In the genomic region with DNA sequence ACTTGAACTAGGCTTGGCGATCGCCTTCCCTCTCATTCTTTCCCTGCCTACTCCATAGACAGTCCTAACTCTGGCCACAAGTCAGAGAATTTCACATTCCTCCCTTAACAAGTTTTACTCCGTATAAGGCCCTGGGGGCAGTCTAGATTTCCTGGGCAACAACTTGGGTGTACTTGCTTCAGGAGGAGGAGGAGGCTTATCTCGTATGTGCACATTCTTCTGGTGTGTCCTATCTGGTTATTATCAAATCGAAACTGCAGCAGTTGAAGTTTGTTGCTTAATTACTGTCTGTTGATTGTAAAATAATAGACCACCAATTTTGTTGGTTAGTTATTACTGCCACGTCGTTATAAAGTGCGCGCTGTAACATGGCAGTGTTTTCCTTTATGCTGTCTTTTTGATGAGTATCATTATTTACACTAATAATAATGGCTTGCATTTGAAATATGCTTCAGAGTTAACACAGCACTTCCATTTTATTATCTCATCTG, we compare ENCODE assay signal across 1 cellular context.
TF ChIP-seq lines count a peak whose summit lies in the region.

No MANE protein-coding gene starts in this region.

TF ChIP-seq in K562, 482 proteins besides CTCF, POLR2A, EP300 and RAD21 (continued from another document and continues in another):
- TF ChIP-seq, protein P1, sequence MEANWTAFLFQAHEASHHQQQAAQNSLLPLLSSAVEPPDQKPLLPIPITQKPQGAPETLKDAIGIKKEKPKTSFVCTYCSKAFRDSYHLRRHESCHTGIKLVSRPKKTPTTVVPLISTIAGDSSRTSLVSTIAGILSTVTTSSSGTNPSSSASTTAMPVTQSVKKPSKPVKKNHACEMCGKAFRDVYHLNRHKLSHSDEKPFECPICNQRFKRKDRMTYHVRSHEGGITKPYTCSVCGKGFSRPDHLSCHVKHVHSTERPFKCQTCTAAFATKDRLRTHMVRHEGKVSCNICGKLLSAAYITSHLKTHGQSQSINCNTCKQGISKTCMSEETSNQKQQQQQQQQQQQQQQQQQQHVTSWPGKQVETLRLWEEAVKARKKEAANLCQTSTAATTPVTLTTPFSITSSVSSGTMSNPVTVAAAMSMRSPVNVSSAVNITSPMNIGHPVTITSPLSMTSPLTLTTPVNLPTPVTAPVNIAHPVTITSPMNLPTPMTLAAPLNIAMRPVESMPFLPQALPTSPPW (CRISPR knock-in tag; IDR thresholded peaks at IDR 0.05), result peak; percentile 49; the same call in 1 of the 2 replicates
- TF ChIP-seq, protein P2, sequence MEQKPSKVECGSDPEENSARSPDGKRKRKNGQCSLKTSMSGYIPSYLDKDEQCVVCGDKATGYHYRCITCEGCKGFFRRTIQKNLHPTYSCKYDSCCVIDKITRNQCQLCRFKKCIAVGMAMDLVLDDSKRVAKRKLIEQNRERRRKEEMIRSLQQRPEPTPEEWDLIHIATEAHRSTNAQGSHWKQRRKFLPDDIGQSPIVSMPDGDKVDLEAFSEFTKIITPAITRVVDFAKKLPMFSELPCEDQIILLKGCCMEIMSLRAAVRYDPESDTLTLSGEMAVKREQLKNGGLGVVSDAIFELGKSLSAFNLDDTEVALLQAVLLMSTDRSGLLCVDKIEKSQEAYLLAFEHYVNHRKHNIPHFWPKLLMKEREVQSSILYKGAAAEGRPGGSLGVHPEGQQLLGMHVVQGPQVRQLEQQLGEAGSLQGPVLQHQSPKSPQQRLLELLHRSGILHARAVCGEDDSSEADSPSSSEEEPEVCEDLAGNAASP (IDR thresholded peaks at IDR 0.05), result no peak
- TF ChIP-seq, protein P3, sequence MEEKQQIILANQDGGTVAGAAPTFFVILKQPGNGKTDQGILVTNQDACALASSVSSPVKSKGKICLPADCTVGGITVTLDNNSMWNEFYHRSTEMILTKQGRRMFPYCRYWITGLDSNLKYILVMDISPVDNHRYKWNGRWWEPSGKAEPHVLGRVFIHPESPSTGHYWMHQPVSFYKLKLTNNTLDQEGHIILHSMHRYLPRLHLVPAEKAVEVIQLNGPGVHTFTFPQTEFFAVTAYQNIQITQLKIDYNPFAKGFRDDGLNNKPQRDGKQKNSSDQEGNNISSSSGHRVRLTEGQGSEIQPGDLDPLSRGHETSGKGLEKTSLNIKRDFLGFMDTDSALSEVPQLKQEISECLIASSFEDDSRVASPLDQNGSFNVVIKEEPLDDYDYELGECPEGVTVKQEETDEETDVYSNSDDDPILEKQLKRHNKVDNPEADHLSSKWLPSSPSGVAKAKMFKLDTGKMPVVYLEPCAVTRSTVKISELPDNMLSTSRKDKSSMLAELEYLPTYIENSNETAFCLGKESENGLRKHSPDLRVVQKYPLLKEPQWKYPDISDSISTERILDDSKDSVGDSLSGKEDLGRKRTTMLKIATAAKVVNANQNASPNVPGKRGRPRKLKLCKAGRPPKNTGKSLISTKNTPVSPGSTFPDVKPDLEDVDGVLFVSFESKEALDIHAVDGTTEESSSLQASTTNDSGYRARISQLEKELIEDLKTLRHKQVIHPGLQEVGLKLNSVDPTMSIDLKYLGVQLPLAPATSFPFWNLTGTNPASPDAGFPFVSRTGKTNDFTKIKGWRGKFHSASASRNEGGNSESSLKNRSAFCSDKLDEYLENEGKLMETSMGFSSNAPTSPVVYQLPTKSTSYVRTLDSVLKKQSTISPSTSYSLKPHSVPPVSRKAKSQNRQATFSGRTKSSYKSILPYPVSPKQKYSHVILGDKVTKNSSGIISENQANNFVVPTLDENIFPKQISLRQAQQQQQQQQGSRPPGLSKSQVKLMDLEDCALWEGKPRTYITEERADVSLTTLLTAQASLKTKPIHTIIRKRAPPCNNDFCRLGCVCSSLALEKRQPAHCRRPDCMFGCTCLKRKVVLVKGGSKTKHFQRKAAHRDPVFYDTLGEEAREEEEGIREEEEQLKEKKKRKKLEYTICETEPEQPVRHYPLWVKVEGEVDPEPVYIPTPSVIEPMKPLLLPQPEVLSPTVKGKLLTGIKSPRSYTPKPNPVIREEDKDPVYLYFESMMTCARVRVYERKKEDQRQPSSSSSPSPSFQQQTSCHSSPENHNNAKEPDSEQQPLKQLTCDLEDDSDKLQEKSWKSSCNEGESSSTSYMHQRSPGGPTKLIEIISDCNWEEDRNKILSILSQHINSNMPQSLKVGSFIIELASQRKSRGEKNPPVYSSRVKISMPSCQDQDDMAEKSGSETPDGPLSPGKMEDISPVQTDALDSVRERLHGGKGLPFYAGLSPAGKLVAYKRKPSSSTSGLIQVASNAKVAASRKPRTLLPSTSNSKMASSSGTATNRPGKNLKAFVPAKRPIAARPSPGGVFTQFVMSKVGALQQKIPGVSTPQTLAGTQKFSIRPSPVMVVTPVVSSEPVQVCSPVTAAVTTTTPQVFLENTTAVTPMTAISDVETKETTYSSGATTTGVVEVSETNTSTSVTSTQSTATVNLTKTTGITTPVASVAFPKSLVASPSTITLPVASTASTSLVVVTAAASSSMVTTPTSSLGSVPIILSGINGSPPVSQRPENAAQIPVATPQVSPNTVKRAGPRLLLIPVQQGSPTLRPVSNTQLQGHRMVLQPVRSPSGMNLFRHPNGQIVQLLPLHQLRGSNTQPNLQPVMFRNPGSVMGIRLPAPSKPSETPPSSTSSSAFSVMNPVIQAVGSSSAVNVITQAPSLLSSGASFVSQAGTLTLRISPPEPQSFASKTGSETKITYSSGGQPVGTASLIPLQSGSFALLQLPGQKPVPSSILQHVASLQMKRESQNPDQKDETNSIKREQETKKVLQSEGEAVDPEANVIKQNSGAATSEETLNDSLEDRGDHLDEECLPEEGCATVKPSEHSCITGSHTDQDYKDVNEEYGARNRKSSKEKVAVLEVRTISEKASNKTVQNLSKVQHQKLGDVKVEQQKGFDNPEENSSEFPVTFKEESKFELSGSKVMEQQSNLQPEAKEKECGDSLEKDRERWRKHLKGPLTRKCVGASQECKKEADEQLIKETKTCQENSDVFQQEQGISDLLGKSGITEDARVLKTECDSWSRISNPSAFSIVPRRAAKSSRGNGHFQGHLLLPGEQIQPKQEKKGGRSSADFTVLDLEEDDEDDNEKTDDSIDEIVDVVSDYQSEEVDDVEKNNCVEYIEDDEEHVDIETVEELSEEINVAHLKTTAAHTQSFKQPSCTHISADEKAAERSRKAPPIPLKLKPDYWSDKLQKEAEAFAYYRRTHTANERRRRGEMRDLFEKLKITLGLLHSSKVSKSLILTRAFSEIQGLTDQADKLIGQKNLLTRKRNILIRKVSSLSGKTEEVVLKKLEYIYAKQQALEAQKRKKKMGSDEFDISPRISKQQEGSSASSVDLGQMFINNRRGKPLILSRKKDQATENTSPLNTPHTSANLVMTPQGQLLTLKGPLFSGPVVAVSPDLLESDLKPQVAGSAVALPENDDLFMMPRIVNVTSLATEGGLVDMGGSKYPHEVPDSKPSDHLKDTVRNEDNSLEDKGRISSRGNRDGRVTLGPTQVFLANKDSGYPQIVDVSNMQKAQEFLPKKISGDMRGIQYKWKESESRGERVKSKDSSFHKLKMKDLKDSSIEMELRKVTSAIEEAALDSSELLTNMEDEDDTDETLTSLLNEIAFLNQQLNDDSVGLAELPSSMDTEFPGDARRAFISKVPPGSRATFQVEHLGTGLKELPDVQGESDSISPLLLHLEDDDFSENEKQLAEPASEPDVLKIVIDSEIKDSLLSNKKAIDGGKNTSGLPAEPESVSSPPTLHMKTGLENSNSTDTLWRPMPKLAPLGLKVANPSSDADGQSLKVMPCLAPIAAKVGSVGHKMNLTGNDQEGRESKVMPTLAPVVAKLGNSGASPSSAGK (IDR thresholded peaks at IDR 0.05), result no peak
- TF ChIP-seq ZBTB1 (CRISPR knock-in tag; IDR thresholded peaks at IDR 0.05; ENCODE audit: borderline replicate concordance, low read depth) (no peak), EZH2 (IDR thresholded peaks at IDR 0.05; ENCODE audit: borderline replicate concordance, low read depth, low read length) (no peak), GABPB1 (CRISPR knock-in tag; IDR thresholded peaks at IDR 0.05) (no peak), DIDO1 (tag; IDR thresholded peaks at IDR 0.05; ENCODE audit: low read depth) (no peak), ZNF143 (CRISPR knock-in tag; IDR thresholded peaks at IDR 0.05) (no peak), POU5F1 (IDR thresholded peaks at IDR 0.05; ENCODE audit: borderline replicate concordance, low read depth, low read length, partially characterized antibody) (no peak), GABPA (tag; conservative IDR thresholded peaks at IDR 0.05; ENCODE audit: low read depth) (no peak), NFIC (IDR thresholded peaks at IDR 0.05) (peak; percentile 47), COPS2 (conservative IDR thresholded peaks at IDR 0.05) (no peak), JUND (IDR thresholded peaks at IDR 0.05; ENCODE audit: borderline replicate concordance, low read depth, low read length) (peak; percentile 66; the same call in 1 of the 2 replicates), JUND (tag; IDR thresholded peaks at IDR 0.05; ENCODE audit: borderline replicate concordance, low read depth, low read length) (no peak), ZNF384 (IDR thresholded peaks at IDR 0.05; ENCODE audit: low read depth, low read length) (no peak), TCFL5 (CRISPR knock-in tag; conservative IDR thresholded peaks at IDR 0.05) (no peak), ZNF785 (CRISPR knock-in tag; IDR thresholded peaks at IDR 0.05) (no peak), SMARCA5 (IDR thresholded peaks at IDR 0.05) (no peak), HMG20A (CRISPR knock-in tag; conservative IDR thresholded peaks at IDR 0.05) (no peak), TAF9B (IDR thresholded peaks at IDR 0.05; ENCODE audit: partially characterized antibody) (no peak)
- TF ChIP-seq, protein P4, sequence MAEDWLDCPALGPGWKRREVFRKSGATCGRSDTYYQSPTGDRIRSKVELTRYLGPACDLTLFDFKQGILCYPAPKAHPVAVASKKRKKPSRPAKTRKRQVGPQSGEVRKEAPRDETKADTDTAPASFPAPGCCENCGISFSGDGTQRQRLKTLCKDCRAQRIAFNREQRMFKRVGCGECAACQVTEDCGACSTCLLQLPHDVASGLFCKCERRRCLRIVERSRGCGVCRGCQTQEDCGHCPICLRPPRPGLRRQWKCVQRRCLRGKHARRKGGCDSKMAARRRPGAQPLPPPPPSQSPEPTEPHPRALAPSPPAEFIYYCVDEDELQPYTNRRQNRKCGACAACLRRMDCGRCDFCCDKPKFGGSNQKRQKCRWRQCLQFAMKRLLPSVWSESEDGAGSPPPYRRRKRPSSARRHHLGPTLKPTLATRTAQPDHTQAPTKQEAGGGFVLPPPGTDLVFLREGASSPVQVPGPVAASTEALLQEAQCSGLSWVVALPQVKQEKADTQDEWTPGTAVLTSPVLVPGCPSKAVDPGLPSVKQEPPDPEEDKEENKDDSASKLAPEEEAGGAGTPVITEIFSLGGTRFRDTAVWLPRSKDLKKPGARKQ (CRISPR knock-in tag; IDR thresholded peaks at IDR 0.05), result no peak
- TF ChIP-seq, protein P5, sequence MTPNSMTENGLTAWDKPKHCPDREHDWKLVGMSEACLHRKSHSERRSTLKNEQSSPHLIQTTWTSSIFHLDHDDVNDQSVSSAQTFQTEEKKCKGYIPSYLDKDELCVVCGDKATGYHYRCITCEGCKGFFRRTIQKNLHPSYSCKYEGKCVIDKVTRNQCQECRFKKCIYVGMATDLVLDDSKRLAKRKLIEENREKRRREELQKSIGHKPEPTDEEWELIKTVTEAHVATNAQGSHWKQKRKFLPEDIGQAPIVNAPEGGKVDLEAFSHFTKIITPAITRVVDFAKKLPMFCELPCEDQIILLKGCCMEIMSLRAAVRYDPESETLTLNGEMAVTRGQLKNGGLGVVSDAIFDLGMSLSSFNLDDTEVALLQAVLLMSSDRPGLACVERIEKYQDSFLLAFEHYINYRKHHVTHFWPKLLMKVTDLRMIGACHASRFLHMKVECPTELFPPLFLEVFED (CRISPR knock-in tag; conservative IDR thresholded peaks at IDR 0.05), result no peak
- TF ChIP-seq, protein P6, sequence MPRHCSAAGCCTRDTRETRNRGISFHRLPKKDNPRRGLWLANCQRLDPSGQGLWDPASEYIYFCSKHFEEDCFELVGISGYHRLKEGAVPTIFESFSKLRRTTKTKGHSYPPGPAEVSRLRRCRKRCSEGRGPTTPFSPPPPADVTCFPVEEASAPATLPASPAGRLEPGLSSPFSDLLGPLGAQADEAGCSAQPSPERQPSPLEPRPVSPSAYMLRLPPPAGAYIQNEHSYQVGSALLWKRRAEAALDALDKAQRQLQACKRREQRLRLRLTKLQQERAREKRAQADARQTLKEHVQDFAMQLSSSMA (CRISPR knock-in tag; IDR thresholded peaks at IDR 0.05), result no peak
- TF ChIP-seq, protein P7, sequence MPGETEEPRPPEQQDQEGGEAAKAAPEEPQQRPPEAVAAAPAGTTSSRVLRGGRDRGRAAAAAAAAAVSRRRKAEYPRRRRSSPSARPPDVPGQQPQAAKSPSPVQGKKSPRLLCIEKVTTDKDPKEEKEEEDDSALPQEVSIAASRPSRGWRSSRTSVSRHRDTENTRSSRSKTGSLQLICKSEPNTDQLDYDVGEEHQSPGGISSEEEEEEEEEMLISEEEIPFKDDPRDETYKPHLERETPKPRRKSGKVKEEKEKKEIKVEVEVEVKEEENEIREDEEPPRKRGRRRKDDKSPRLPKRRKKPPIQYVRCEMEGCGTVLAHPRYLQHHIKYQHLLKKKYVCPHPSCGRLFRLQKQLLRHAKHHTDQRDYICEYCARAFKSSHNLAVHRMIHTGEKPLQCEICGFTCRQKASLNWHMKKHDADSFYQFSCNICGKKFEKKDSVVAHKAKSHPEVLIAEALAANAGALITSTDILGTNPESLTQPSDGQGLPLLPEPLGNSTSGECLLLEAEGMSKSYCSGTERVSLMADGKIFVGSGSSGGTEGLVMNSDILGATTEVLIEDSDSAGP (CRISPR knock-in tag; IDR thresholded peaks at IDR 0.05), result no peak
- TF ChIP-seq, protein P8, sequence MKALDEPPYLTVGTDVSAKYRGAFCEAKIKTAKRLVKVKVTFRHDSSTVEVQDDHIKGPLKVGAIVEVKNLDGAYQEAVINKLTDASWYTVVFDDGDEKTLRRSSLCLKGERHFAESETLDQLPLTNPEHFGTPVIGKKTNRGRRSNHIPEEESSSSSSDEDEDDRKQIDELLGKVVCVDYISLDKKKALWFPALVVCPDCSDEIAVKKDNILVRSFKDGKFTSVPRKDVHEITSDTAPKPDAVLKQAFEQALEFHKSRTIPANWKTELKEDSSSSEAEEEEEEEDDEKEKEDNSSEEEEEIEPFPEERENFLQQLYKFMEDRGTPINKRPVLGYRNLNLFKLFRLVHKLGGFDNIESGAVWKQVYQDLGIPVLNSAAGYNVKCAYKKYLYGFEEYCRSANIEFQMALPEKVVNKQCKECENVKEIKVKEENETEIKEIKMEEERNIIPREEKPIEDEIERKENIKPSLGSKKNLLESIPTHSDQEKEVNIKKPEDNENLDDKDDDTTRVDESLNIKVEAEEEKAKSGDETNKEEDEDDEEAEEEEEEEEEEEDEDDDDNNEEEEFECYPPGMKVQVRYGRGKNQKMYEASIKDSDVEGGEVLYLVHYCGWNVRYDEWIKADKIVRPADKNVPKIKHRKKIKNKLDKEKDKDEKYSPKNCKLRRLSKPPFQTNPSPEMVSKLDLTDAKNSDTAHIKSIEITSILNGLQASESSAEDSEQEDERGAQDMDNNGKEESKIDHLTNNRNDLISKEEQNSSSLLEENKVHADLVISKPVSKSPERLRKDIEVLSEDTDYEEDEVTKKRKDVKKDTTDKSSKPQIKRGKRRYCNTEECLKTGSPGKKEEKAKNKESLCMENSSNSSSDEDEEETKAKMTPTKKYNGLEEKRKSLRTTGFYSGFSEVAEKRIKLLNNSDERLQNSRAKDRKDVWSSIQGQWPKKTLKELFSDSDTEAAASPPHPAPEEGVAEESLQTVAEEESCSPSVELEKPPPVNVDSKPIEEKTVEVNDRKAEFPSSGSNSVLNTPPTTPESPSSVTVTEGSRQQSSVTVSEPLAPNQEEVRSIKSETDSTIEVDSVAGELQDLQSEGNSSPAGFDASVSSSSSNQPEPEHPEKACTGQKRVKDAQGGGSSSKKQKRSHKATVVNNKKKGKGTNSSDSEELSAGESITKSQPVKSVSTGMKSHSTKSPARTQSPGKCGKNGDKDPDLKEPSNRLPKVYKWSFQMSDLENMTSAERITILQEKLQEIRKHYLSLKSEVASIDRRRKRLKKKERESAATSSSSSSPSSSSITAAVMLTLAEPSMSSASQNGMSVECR (CRISPR knock-in tag; IDR thresholded peaks at IDR 0.05), result no peak
